ENCODE assay signal across 8 cellular contexts in genomic region chr15:92917606-92918407, GRCh38.
DNase-seq lines count a peak whose midpoint lies in the region; ATAC-seq and FAIRE-seq lines count a peak whose summit lies in the region.

No MANE protein-coding gene starts in this region.

- FAIRE-seq in islet of Langerhans (lab: Jason Lieb, UNC): peak; percentile 90

- DNase-seq in DMS53 treated with DMSO at 0.1 percent for 48 hours (lab: John Stamatoyannopoulos, UW; ENCODE audit: unreplicated experiment) (peak; percentile 67), NCI-H345 (lab: John Stamatoyannopoulos, UW) (peak; percentile 88)
- DNase-seq in activated CD4-positive, CD25-positive, alpha-beta regulatory T cell (lab: John Stamatoyannopoulos, UW): peak; percentile 74 to 94 (median 80)
- DNase-seq in central memory CD8-positive, alpha-beta T cell (ENCODE audit: low spot score in 2 of 2): peak; percentile 88 to 91
- DNase-seq in stimulated activated CD4-positive, alpha-beta T cell treated with anti-CD3 and anti-CD28 coated beads, Interleukin-12 subunit alpha, Interleukin-12 subunit beta, amount 100 ng/mL, for 24 hours (ENCODE audit: low read depth in 2 of 2): peak; percentile 84 to 96

- H3K4me3 Mint-ChIP-seq in central memory CD8-positive, alpha-beta T cell: peak overlapping the region; percentile 51

- H3K36me3 Mint-ChIP-seq in central memory CD8-positive, alpha-beta T cell (ENCODE audit: insufficient read depth): peaks cover 23% of the 10 kb centered on the region

- ATAC-seq in HG03097 (IDR thresholded peaks at IDR 0.05; ENCODE audit: low FRiP score, unreplicated experiment): peak; percentile 38
- ATAC-seq in central memory CD8-positive, alpha-beta T cell (replicated peaks; ENCODE audit: extremely low read depth, poor library complexity, severe bottlenecking): peak; percentile 34
- ATAC-seq in HG03095 (IDR thresholded peaks at IDR 0.05; ENCODE audit: unreplicated experiment): no peak

- H3K4me1 Mint-ChIP-seq in central memory CD8-positive, alpha-beta T cell: peaks cover 84% of the 10 kb centered on the region

- H3K27ac Mint-ChIP-seq in central memory CD8-positive, alpha-beta T cell (ENCODE audit: low read depth): peak overlapping the region; percentile 76

- H3K9me3 Mint-ChIP-seq in central memory CD8-positive, alpha-beta T cell: no peaks in the 10 kb centered on the region

- no peaks in the 10 kb centered on the region for H3K27me3 Mint-ChIP-seq in central memory CD8-positive, alpha-beta T cell
